ENCODE assay signal across 1 cellular context in the genomic region with DNA sequence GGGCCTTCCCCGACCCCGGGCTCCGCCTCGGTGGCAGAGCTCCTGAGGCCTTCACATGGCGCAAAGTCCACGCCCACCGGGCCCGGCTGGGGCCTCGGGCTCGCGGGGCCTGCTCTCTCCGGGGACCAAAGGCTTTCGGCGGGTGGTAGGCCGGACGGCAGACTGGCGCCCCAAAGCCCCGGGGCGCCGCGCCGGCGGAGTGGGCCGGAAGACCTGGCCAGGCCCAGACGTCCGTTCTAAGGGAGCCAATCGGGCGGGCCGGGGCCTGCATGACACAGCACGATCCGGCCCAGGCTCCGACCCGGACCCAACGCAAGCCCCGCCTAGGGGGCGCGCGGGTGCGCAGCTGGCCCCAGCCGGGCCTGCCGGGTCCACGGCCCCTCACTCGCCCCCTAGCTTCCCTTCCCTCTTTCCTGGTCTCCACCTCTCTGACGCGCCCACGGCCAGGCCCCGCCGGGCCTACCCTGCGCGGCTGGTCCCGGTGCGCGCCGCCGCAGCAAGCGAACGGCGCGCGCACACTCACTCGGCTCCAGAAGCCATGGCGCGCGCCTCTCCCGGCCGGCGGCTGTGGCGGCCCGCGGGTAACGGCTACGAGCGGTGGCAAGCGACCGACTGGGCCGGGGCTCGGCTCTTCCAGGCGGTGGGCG.
A peak's percentile ranks its signal among the peaks of the same experiment; 100 is the strongest.
TF ChIP-seq lines count a peak whose summit lies in the region.

No MANE protein-coding gene starts in this region.

TF ChIP-seq in HepG2, 621 proteins besides CTCF, POLR2A, EP300 and RAD21 (continued from another document and continues in another):
- TF ChIP-seq, protein P1, sequence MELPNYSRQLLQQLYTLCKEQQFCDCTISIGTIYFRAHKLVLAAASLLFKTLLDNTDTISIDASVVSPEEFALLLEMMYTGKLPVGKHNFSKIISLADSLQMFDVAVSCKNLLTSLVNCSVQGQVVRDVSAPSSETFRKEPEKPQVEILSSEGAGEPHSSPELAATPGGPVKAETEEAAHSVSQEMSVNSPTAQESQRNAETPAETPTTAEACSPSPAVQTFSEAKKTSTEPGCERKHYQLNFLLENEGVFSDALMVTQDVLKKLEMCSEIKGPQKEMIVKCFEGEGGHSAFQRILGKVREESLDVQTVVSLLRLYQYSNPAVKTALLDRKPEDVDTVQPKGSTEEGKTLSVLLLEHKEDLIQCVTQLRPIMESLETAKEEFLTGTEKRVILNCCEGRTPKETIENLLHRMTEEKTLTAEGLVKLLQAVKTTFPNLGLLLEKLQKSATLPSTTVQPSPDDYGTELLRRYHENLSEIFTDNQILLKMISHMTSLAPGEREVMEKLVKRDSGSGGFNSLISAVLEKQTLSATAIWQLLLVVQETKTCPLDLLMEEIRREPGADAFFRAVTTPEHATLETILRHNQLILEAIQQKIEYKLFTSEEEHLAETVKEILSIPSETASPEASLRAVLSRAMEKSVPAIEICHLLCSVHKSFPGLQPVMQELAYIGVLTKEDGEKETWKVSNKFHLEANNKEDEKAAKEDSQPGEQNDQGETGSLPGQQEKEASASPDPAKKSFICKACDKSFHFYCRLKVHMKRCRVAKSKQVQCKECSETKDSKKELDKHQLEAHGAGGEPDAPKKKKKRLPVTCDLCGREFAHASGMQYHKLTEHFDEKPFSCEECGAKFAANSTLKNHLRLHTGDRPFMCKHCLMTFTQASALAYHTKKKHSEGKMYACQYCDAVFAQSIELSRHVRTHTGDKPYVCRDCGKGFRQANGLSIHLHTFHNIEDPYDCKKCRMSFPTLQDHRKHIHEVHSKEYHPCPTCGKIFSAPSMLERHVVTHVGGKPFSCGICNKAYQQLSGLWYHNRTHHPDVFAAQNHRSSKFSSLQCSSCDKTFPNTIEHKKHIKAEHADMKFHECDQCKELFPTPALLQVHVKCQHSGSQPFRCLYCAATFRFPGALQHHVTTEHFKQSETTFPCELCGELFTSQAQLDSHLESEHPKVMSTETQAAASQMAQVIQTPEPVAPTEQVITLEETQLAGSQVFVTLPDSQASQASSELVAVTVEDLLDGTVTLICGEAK (IDR thresholded peaks at IDR 0.05) = no peak
- TF ChIP-seq, protein P1 (CRISPR knock-in tag; IDR thresholded peaks at IDR 0.05) = peak; percentile 58; the same call in 1 of the 2 replicates
- TF ChIP-seq, protein P2, sequence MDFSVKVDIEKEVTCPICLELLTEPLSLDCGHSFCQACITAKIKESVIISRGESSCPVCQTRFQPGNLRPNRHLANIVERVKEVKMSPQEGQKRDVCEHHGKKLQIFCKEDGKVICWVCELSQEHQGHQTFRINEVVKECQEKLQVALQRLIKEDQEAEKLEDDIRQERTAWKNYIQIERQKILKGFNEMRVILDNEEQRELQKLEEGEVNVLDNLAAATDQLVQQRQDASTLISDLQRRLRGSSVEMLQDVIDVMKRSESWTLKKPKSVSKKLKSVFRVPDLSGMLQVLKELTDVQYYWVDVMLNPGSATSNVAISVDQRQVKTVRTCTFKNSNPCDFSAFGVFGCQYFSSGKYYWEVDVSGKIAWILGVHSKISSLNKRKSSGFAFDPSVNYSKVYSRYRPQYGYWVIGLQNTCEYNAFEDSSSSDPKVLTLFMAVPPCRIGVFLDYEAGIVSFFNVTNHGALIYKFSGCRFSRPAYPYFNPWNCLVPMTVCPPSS (IDR thresholded peaks at IDR 0.05) = no peak
- TF ChIP-seq, protein P3, sequence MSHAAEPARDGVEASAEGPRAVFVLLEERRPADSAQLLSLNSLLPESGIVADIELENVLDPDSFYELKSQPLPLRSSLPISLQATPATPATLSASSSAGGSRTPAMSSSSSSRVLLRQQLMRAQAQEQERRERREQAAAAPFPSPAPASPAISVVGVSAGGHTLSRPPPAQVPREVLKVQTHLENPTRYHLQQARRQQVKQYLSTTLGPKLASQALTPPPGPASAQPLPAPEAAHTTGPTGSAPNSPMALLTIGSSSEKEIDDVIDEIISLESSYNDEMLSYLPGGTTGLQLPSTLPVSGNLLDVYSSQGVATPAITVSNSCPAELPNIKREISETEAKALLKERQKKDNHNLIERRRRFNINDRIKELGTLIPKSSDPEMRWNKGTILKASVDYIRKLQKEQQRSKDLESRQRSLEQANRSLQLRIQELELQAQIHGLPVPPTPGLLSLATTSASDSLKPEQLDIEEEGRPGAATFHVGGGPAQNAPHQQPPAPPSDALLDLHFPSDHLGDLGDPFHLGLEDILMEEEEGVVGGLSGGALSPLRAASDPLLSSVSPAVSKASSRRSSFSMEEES (CRISPR knock-in tag; IDR thresholded peaks at IDR 0.05) = no peak
- TF ChIP-seq, protein P4, sequence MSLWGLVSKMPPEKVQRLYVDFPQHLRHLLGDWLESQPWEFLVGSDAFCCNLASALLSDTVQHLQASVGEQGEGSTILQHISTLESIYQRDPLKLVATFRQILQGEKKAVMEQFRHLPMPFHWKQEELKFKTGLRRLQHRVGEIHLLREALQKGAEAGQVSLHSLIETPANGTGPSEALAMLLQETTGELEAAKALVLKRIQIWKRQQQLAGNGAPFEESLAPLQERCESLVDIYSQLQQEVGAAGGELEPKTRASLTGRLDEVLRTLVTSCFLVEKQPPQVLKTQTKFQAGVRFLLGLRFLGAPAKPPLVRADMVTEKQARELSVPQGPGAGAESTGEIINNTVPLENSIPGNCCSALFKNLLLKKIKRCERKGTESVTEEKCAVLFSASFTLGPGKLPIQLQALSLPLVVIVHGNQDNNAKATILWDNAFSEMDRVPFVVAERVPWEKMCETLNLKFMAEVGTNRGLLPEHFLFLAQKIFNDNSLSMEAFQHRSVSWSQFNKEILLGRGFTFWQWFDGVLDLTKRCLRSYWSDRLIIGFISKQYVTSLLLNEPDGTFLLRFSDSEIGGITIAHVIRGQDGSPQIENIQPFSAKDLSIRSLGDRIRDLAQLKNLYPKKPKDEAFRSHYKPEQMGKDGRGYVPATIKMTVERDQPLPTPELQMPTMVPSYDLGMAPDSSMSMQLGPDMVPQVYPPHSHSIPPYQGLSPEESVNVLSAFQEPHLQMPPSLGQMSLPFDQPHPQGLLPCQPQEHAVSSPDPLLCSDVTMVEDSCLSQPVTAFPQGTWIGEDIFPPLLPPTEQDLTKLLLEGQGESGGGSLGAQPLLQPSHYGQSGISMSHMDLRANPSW (CRISPR knock-in tag; IDR thresholded peaks at IDR 0.05; ENCODE audit: borderline replicate concordance) = no peak
- TF ChIP-seq ZSCAN22 (CRISPR knock-in tag; IDR thresholded peaks at IDR 0.05) (no peak), MXI1 (IDR thresholded peaks at IDR 0.05; ENCODE audit: borderline replicate concordance, low read depth, low read length) (no peak; the same call in 2 of the 3 replicates), ZFP1 (CRISPR knock-in tag; IDR thresholded peaks at IDR 0.05) (no peak), FOXK2 (IDR thresholded peaks at IDR 0.05) (no peak), ZNF33A (CRISPR knock-in tag; IDR thresholded peaks at IDR 0.05; ENCODE audit: borderline replicate concordance) (peak; percentile 93; the same call in 1 of the 2 replicates), HNRNPK (IDR thresholded peaks at IDR 0.05; ENCODE audit: low read depth, low read length, poor library complexity, severe bottlenecking) (peak; percentile 95), SNAPC2 (CRISPR knock-in tag; IDR thresholded peaks at IDR 0.05) (peak; percentile 65), ISL2 (CRISPR knock-in tag; IDR thresholded peaks at IDR 0.05) (0 out of 2 replicates have a peak, but pooled peaks have one; percentile 45)
- TF ChIP-seq, protein P5, sequence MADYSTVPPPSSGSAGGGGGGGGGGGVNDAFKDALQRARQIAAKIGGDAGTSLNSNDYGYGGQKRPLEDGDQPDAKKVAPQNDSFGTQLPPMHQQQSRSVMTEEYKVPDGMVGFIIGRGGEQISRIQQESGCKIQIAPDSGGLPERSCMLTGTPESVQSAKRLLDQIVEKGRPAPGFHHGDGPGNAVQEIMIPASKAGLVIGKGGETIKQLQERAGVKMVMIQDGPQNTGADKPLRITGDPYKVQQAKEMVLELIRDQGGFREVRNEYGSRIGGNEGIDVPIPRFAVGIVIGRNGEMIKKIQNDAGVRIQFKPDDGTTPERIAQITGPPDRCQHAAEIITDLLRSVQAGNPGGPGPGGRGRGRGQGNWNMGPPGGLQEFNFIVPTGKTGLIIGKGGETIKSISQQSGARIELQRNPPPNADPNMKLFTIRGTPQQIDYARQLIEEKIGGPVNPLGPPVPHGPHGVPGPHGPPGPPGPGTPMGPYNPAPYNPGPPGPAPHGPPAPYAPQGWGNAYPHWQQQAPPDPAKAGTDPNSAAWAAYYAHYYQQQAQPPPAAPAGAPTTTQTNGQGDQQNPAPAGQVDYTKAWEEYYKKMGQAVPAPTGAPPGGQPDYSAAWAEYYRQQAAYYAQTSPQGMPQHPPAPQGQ (CRISPR knock-in tag; IDR thresholded peaks at IDR 0.05; ENCODE audit: borderline replicate concordance) = no peak
- TF ChIP-seq, protein P6, sequence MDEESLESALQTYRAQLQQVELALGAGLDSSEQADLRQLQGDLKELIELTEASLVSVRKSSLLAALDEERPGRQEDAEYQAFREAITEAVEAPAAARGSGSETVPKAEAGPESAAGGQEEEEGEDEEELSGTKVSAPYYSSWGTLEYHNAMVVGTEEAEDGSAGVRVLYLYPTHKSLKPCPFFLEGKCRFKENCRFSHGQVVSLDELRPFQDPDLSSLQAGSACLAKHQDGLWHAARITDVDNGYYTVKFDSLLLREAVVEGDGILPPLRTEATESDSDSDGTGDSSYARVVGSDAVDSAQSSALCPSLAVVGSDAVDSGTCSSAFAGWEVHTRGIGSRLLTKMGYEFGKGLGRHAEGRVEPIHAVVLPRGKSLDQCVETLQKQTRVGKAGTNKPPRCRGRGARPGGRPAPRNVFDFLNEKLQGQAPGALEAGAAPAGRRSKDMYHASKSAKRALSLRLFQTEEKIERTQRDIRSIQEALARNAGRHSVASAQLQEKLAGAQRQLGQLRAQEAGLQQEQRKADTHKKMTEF (CRISPR knock-in tag; IDR thresholded peaks at IDR 0.05) = peak; percentile 72; the same call in 1 of the 2 replicates
- TF ChIP-seq, protein P7, sequence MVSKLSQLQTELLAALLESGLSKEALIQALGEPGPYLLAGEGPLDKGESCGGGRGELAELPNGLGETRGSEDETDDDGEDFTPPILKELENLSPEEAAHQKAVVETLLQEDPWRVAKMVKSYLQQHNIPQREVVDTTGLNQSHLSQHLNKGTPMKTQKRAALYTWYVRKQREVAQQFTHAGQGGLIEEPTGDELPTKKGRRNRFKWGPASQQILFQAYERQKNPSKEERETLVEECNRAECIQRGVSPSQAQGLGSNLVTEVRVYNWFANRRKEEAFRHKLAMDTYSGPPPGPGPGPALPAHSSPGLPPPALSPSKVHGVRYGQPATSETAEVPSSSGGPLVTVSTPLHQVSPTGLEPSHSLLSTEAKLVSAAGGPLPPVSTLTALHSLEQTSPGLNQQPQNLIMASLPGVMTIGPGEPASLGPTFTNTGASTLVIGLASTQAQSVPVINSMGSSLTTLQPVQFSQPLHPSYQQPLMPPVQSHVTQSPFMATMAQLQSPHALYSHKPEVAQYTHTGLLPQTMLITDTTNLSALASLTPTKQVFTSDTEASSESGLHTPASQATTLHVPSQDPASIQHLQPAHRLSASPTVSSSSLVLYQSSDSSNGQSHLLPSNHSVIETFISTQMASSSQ (IDR thresholded peaks at IDR 0.05; ENCODE audit: low read depth) = no peak
- TF ChIP-seq, protein P7 (CRISPR knock-in tag; IDR thresholded peaks at IDR 0.05; ENCODE audit: borderline replicate concordance) = peak; percentile 31; the same call in 1 of the 2 replicates
